ENCODE assay signal across 19 cellular contexts in genomic region chr10:33947563-33947962, GRCh38.
"Had no signal": no experiment of that assay in that cellular context is flagged by ENCODE, and none has a peak within 500 bp of the region (broad histone marks: within the 10 kb centered on the region; RNA-seq: fewer than 3 reads in every experiment).

No MANE protein-coding gene starts in this region.

- H3K4me3 ChIP-seq: MG63 had no signal

- H3K36me3 ChIP-seq: MG63 had no signal

- H3K27me3 ChIP-seq: MG63 had no signal

- H3K27ac ChIP-seq: HL-60, RWPE1 had no signal

- DNase-seq: Karpas-422, KG1, MG63, NCI-H1092, NCI-H1105 treated with DMSO at 0.1 percent for 48 hours, NCI-H1436, NCI-H187, NCI-H2029, NCI-H2081 treated with DMSO at 0.1 percent for 48 hours, NCI-H2171, NCI-H226, NCI-H446, NCI-H510A, NCI-H524 treated with DMSO at 0.1 percent for 48 hours, NCI-H774, SHP77, T-helper 2 cell had no signal
